In the genomic region with DNA sequence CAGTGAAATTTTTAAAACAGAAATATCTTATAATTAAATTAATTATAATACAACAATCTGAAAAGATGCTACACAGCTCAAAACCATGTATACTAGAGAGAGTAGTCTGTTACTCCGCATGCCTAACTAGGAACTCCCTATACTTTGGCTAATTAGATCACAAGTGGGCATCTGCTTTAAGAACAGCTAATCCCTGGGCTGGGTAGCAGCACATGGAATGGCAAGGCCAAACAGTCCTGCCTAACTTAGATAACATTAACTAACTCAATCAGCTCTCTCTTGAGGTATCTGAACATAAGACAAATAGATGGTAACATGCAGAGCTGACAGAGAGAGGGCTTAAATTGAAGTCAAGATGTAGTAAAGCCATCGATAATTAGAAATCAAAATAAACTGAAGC, we compare ENCODE assay signal across 30 cellular contexts. TPM values are rescaled to one million over a fixed set of nuclear protein-coding genes. Genes with fewer than 3 reads are reported as not detected.
DNase-seq lines count a peak whose midpoint lies in the region; ATAC-seq, FAIRE-seq and TF ChIP-seq lines count a peak whose summit lies in the region.
"Had no signal": no experiment of that assay in that cellular context is flagged by ENCODE, and none has a peak within 500 bp of the region (broad histone marks: within the 10 kb centered on the region; RNA-seq: fewer than 3 reads in every experiment).

No MANE protein-coding gene starts in this region.

- TF ChIP-seq CTCF in neural progenitor cell (IDR thresholded peaks at IDR 0.05): no peak

- peaks cover 0 to 1% (median 0%) of the 10 kb centered on the region in 7 donors for H3K9me3 Mint-ChIP-seq in CD4-positive, CD25-positive, alpha-beta regulatory T cell
- H3K9me3 Mint-ChIP-seq in neural progenitor cell: no peaks in the 10 kb centered on the region
- H3K9me3 Mint-ChIP-seq: CD4-positive, alpha-beta memory T cell; GM23338; T-cell; T-helper 2 cell treated with Interferon-gamma antibody and Interleukin-4, amounts not matched to agents 5 μg/mL and 100 μg/mL, for 36 hours had no signal

- no peaks in the 10 kb centered on the region for H3F3A ChIP-seq in neural progenitor cell (ENCODE audit: low read depth)

- no peak for ATAC-seq in CD4-positive, CD25-positive, alpha-beta regulatory T cell (ENCODE audit: low read depth in 2 of 2)
- ATAC-seq in GM21717 (IDR thresholded peaks at IDR 0.05; ENCODE audit: unreplicated experiment): no peak
- ATAC-seq: GM23338, HepG2, K562, T-cell had no signal

- peaks cover 21% of the 10 kb centered on the region for H3K36me3 Mint-ChIP-seq in CD4-positive, CD25-positive, alpha-beta regulatory T cell
- no peaks in the 10 kb centered on the region for H3K36me3 Mint-ChIP-seq in neural progenitor cell

- H3K27ac Mint-ChIP-seq in CD4-positive, CD25-positive, alpha-beta regulatory T cell: peak overlapping the region in 1 of 3 donors; percentile 11
- no peak overlapping the region for H3K27ac Mint-ChIP-seq in neural progenitor cell
- H3K27ac Mint-ChIP-seq: GM23338; T-cell; T-helper 2 cell treated with Interferon-gamma antibody and Interleukin-4, amounts not matched to agents 5 μg/mL and 100 μg/mL, for 36 hours had no signal

- peak overlapping the region; percentile 33 for H3K4me3 ChIP-seq in CD4-positive, CD25-positive, alpha-beta regulatory T cell (ENCODE audit: low read depth, low read length)
- H3K4me3 ChIP-seq in neural progenitor cell: no peak overlapping the region
- H3K4me3 ChIP-seq: BLaER1, GM23338, K562, PC-9, SK-N-MC had no signal

- no peak overlapping the region for H3K4me2 ChIP-seq in neural progenitor cell
- H3K4me2 ChIP-seq: BLaER1, GM23338, PC-9 had no signal

- peak; percentile 35 for FAIRE-seq in GM12891 (lab: Jason Lieb, UNC)
- FAIRE-seq: HepG2, K562 had no signal

- no peaks in the 10 kb centered on the region for H3K27me3 ChIP-seq in CD4-positive, CD25-positive, alpha-beta regulatory T cell (ENCODE audit: control insufficient read depth, insufficient read depth, low read length)
- H3K27me3 ChIP-seq in neural progenitor cell: no peaks in the 10 kb centered on the region
- H3K27me3 ChIP-seq: BLaER1 had no signal

- H3K36me3 ChIP-seq in CD4-positive, CD25-positive, alpha-beta regulatory T cell (ENCODE audit: control insufficient read depth, insufficient read depth, low read length): no peaks in the 10 kb centered on the region
- H3K36me3 ChIP-seq in neural progenitor cell: no peaks in the 10 kb centered on the region

- H3K79me2 ChIP-seq in neural progenitor cell (ENCODE audit: low read depth): peaks cover 50% of the 10 kb centered on the region

- H3K4me3 Mint-ChIP-seq in CD4-positive, CD25-positive, alpha-beta regulatory T cell: peak overlapping the region in 2 of 4 donors; percentile 7 to 34
- H3K4me3 Mint-ChIP-seq in neural progenitor cell: no peak overlapping the region
- H3K4me3 Mint-ChIP-seq: GM23338; T-helper 2 cell treated with Interferon-gamma antibody and Interleukin-4, amounts not matched to agents 5 μg/mL and 100 μg/mL, for 36 hours had no signal

- no peak overlapping the region for H3K27ac ChIP-seq in CD4-positive, CD25-positive, alpha-beta regulatory T cell (ENCODE audit: insufficient read depth, low read length, poor library complexity, severe bottlenecking)
- H3K27ac ChIP-seq in neural progenitor cell: no peak overlapping the region
- H3K27ac ChIP-seq: BLaER1, HL-60, PC-9, SK-N-MC had no signal

- H3K4me1 ChIP-seq in CD4-positive, CD25-positive, alpha-beta regulatory T cell (ENCODE audit: control insufficient read depth, insufficient read depth, low read length, poor library complexity, severe bottlenecking): peaks cover 53% of the 10 kb centered on the region
- no peaks in the 10 kb centered on the region for H3K4me1 ChIP-seq in neural progenitor cell

- H4K20me1 ChIP-seq in neural progenitor cell (ENCODE audit: low read depth): peaks cover 25% of the 10 kb centered on the region

- no peaks in the 10 kb centered on the region for H3K27me3 Mint-ChIP-seq in CD4-positive, CD25-positive, alpha-beta regulatory T cell
- no peaks in the 10 kb centered on the region for H3K27me3 Mint-ChIP-seq in neural progenitor cell (ENCODE audit: insufficient read depth, low read depth)
- H3K27me3 Mint-ChIP-seq: CD4-positive, alpha-beta memory T cell; T-cell had no signal

- no peak for TF ChIP-seq POLR2A in GM12891 (IDR thresholded peaks at IDR 0.05; ENCODE audit: low read depth, low read length)

- no peak overlapping the region for H3K9ac ChIP-seq in neural progenitor cell
- H3K9ac ChIP-seq: BLaER1 had no signal

- no peak for DNase-seq in CD4-positive, CD25-positive, alpha-beta regulatory T cell
- DNase-seq in GM12891 (ENCODE audit: insufficient read length, low spot score) (no peak), NCI-H82 treated with DMSO at 0.1 percent for 48 hours (lab: John Stamatoyannopoulos, UW; ENCODE audit: unreplicated experiment) (peak; percentile 41), neural progenitor cell (ENCODE audit: low spot score) (peak; percentile 8), DMS53 (lab: John Stamatoyannopoulos, UW) (no peak), NCI-H1694 treated with DMSO at 0.1 percent for 48 hours (lab: John Stamatoyannopoulos, UW) (no peak)
- DNase-seq: Caco-2; CD4-positive, alpha-beta memory T cell; GDM1; HCEC 1CT; NCI-H1105 treated with DMSO at 0.1 percent for 48 hours; NCI-H1694; NCI-H2081 treated with DMSO at 0.1 percent for 48 hours; NCI-H2171 treated with DMSO at 0.1 percent for 48 hours; NCI-H446; NCI-H69; PC-9; RPMI8226; SHP77; T-cell had no signal

- H3K4me1 Mint-ChIP-seq in CD4-positive, CD25-positive, alpha-beta regulatory T cell: peaks cover 50 to 73% (median 63%) of the 10 kb centered on the region in 4 donors
- H3K4me1 Mint-ChIP-seq in neural progenitor cell: peaks cover 5% of the 10 kb centered on the region

- H2AFZ ChIP-seq in neural progenitor cell (replicated peaks): no peak overlapping the region
- H2AFZ ChIP-seq: GM23338, PC-9 had no signal

- no peaks in the 10 kb centered on the region for H3K9me3 ChIP-seq in CD4-positive, CD25-positive, alpha-beta regulatory T cell (ENCODE audit: control insufficient read depth in 2 of 2, low read length in 2 of 2)
- no peaks in the 10 kb centered on the region for H3K9me3 ChIP-seq in neural progenitor cell (ENCODE audit: low read depth)
- H3K9me3 ChIP-seq: BLaER1, Caco-2 had no signal

TF ChIP-seq in GM12891, 5 proteins besides CTCF, POLR2A, EP300 and RAD21:
- TF ChIP-seq POLR2AphosphoS5 (IDR thresholded peaks at IDR 0.05; ENCODE audit: low read depth, low read length) (no peak), SPI1 (IDR thresholded peaks at IDR 0.05; ENCODE audit: low read depth, low read length) (no peak), PAX5 (IDR thresholded peaks at IDR 0.05; ENCODE audit: insufficient read depth, low read length, severe bottlenecking) (no peak), POU2F2 (IDR thresholded peaks at IDR 0.05; ENCODE audit: low read depth, low read length) (no peak), TAF1 (IDR thresholded peaks at IDR 0.05; ENCODE audit: low read depth, low read length) (no peak)

RNA-seq across cellular contexts. Expression of gene CHIC2, which starts 9.9 kb away (rescaled TPM):
- total RNA-seq in CD4-positive, CD25-positive, alpha-beta regulatory T cell: 49.9 TPM
- polyA plus RNA-seq in CD4-positive, CD25-positive, alpha-beta regulatory T cell: 10 to 100 TPM; 74.5 to 87.5 (median 80.4) TPM
- polyA plus RNA-seq in GM12891 (2012; ENCODE audit: low read depth, missing spikeins): 9.1 TPM
- 12.8 and 16.9 TPM in 2 replicates for total RNA-seq in neural progenitor cell (ENCODE audit: low replicate concordance)

RNA-seq across cellular contexts. Expression of gene GSX2, which starts 45.5 kb away (rescaled TPM):
- not detected for total RNA-seq in CD4-positive, CD25-positive, alpha-beta regulatory T cell
- polyA plus RNA-seq in CD4-positive, CD25-positive, alpha-beta regulatory T cell: not detected
- not detected for polyA plus RNA-seq in GM12891 (2012; ENCODE audit: low read depth, missing spikeins)
- 0.59 TPM in 1 of 2 replicates, not detected in the other for total RNA-seq in neural progenitor cell (ENCODE audit: low replicate concordance)
- total RNA-seq: A673; Caco-2; CD4-positive, alpha-beta memory T cell; GM23338; HepG2; HT-29; K562; PC-9; T-cell had no signal
- polyA plus RNA-seq: CD4-positive, alpha-beta memory T cell; HepG2; K562 had no signal

Comparison
In these comparisons a context has a peak if more than half of its experiments do, and no peak if none do; other contexts are left out.
1. DNase-seq: peak in NCI-H82 treated with DMSO at 0.1 percent for 48 hours (single experiment) and neural progenitor cell (single experiment); none in CD4-positive, CD25-positive, alpha-beta regulatory T cell (0 of 3), GM12891 (single experiment), DMS53 (single experiment) and NCI-H1694 treated with DMSO at 0.1 percent for 48 hours (single experiment).